Comparison of ENCODE assay signal across 25 cellular contexts in genomic region chr19:35460608-35461007, GRCh38. TPM values are rescaled to one million over a fixed set of nuclear protein-coding genes. Genes with fewer than 3 reads are reported as not detected.
A peak's percentile ranks its signal among the peaks of the same experiment; 100 is the strongest.
DNase-seq lines count a peak whose midpoint lies in the region; ATAC-seq and TF ChIP-seq lines count a peak whose summit lies in the region.
"Had no signal": no experiment of that assay in that cellular context is flagged by ENCODE, and none has a peak within 500 bp of the region (broad histone marks: within the 10 kb centered on the region; RNA-seq: fewer than 3 reads in every experiment).

No MANE protein-coding gene starts in this region.

- POLR2A ChIA-PET in activated CD4-positive, alpha-beta T cell treated with anti-CD3 and anti-CD28 coated beads for 36 hours (lab: Charles Lee): no interaction called here

- no peak for TF ChIP-seq CTCF in VCaP (conservative IDR thresholded peaks at IDR 0.05)
- no peak for TF ChIP-seq CTCF in nephron progenitor cell (IDR thresholded peaks at IDR 0.05)

- no peaks in the 10 kb centered on the region for H3K27me3 Mint-ChIP-seq in activated CD4-positive, alpha-beta T cell treated with anti-CD3 and anti-CD28 coated beads for 36 hours
- peaks cover 9% of the 10 kb centered on the region for H3K27me3 Mint-ChIP-seq in nephron progenitor cell (ENCODE audit: low read depth, poor library complexity)
- H3K27me3 Mint-ChIP-seq: naive thymus-derived CD8-positive, alpha-beta T cell had no signal

- no peaks in the 10 kb centered on the region for H3K36me3 Mint-ChIP-seq in activated CD4-positive, alpha-beta T cell treated with anti-CD3 and anti-CD28 coated beads for 36 hours (ENCODE audit: low read depth)
- no peaks in the 10 kb centered on the region for H3K36me3 Mint-ChIP-seq in nephron progenitor cell (ENCODE audit: low read depth)
- H3K36me3 Mint-ChIP-seq: naive thymus-derived CD8-positive, alpha-beta T cell had no signal

- H3K27ac ChIP-seq in VCaP: peak overlapping the region; percentile 98
- H3K27ac ChIP-seq: cardiac muscle cell, upper lobe of right lung had no signal

- DNase-seq in activated CD4-positive, alpha-beta T cell treated with anti-CD3 and anti-CD28 coated beads for 48 hours: peak; percentile 8
- no peak for DNase-seq in activated CD4-positive, alpha-beta T cell treated with anti-CD3 and anti-CD28 coated beads for 36 hours
- DNase-seq in KBM-7: peak; percentile 36
- no peak for DNase-seq in nephron progenitor cell
- DNase-seq in AG08395 (ENCODE audit: low spot score): no peak
- DNase-seq in inferior parietal cortex (ENCODE audit: extremely low spot score): no peak
- DNase-seq in NCI-H2081 (lab: John Stamatoyannopoulos, UW): no peak
- DNase-seq: 8988T; activated CD4-positive, alpha-beta T cell treated with anti-CD3 and anti-CD28 coated beads for 4 hours; activated T-cell treated with anti-CD3 and anti-CD28 coated beads, Interleukin-2, amount 50 U/mL, for 4 hours; effector CD8-positive, alpha-beta T cell; islet precursor cell; mammary epithelial cell; naive thymus-derived CD8-positive, alpha-beta T cell; NCI-H1930; OCI-M1; SIG-M5; spleen had no signal

- in situ Hi-C loops in KBM-7 (cut with MboI; ENCODE audit: low pct_unique_long_range_greater_than_20kb, low sequenced_read_pairs): no loop called here

- H3K9me3 Mint-ChIP-seq in activated CD4-positive, alpha-beta T cell treated with anti-CD3 and anti-CD28 coated beads for 36 hours (ENCODE audit: low read depth): no peaks in the 10 kb centered on the region
- H3K9me3 Mint-ChIP-seq in nephron progenitor cell: no peaks in the 10 kb centered on the region
- H3K9me3 Mint-ChIP-seq: activated T-cell treated with anti-CD3 and anti-CD28 coated beads, Interleukin-2, amount 50 U/mL, for 4 hours; naive thymus-derived CD8-positive, alpha-beta T cell had no signal

- H3K27ac Mint-ChIP-seq in activated CD4-positive, alpha-beta T cell treated with anti-CD3 and anti-CD28 coated beads for 36 hours: no peak overlapping the region
- peak overlapping the region; percentile 28 for H3K27ac Mint-ChIP-seq in nephron progenitor cell

- intact Hi-C loops in activated CD4-positive, alpha-beta T cell treated with anti-CD3 and anti-CD28 coated beads for 36 hours (cut with DNase I, micrococcal nuclease): loop anchor here in 1 of 2 experiments (5.0 kb wide), 1 partner anchor 58 kb away; no protein-coding TSS in a partner anchor

- no peak for ATAC-seq in activated CD4-positive, alpha-beta T cell treated with anti-CD3 and anti-CD28 coated beads for 36 hours
- ATAC-seq: activated T-cell treated with anti-CD3 and anti-CD28 coated beads, Interleukin-2, amount 50 U/mL, for 4 hours; heart left ventricle; naive thymus-derived CD8-positive, alpha-beta T cell had no signal

- peaks cover 28% of the 10 kb centered on the region for H3K4me1 Mint-ChIP-seq in activated CD4-positive, alpha-beta T cell treated with anti-CD3 and anti-CD28 coated beads for 36 hours
- H3K4me1 Mint-ChIP-seq in nephron progenitor cell: peaks cover 31% of the 10 kb centered on the region

- CTCF ChIA-PET in activated CD4-positive, alpha-beta T cell treated with anti-CD3 and anti-CD28 coated beads for 36 hours (lab: Charles Lee): no interaction called here

- H3K4me3 Mint-ChIP-seq in activated CD4-positive, alpha-beta T cell treated with anti-CD3 and anti-CD28 coated beads for 36 hours: no peak overlapping the region
- no peak overlapping the region for H3K4me3 Mint-ChIP-seq in nephron progenitor cell
- H3K4me3 Mint-ChIP-seq: activated T-cell treated with anti-CD3 and anti-CD28 coated beads, Interleukin-2, amount 50 U/mL, for 4 hours had no signal

RNA-seq across cellular contexts. Expression of gene FFAR2, which starts 12.6 kb away (rescaled TPM):
- not detected for total RNA-seq in activated CD4-positive, alpha-beta T cell treated with anti-CD3 and anti-CD28 coated beads for 36 hours
- total RNA-seq: activated T-cell treated with anti-CD3 and anti-CD28 coated beads, Interleukin-2, amount 50 U/mL, for 4 hours; cardiac muscle cell; mammary epithelial cell; naive thymus-derived CD8-positive, alpha-beta T cell; NCI-H460; pulmonary artery endothelial cell; T-helper 2 cell treated with Interferon-gamma antibody and Interleukin-4, amounts not matched to agents 100 ng/mL and 5 ng/mL, for 36 hours had no signal

RNA-seq across cellular contexts. Expression of gene KRTDAP, which starts 29.7 kb away (rescaled TPM):
- not detected for total RNA-seq in activated CD4-positive, alpha-beta T cell treated with anti-CD3 and anti-CD28 coated beads for 36 hours
- total RNA-seq: activated T-cell treated with anti-CD3 and anti-CD28 coated beads, Interleukin-2, amount 50 U/mL, for 4 hours; cardiac muscle cell; heart left ventricle; mammary epithelial cell; naive thymus-derived CD8-positive, alpha-beta T cell; NCI-H460; pulmonary artery endothelial cell; T-helper 2 cell treated with Interferon-gamma antibody and Interleukin-4, amounts not matched to agents 100 ng/mL and 5 ng/mL, for 36 hours; upper lobe of right lung had no signal

RNA-seq across cellular contexts. Expression of gene DMKN, which starts 52.8 kb away (rescaled TPM):
- 1 to 10 TPM; 1.1 to 1.3 TPM for total RNA-seq in activated CD4-positive, alpha-beta T cell treated with anti-CD3 and anti-CD28 coated beads for 36 hours
- total RNA-seq: pulmonary artery endothelial cell; T-helper 2 cell treated with Interferon-gamma antibody and Interleukin-4, amounts not matched to agents 100 ng/mL and 5 ng/mL, for 36 hours had no signal

Comparison
In these comparisons a context has a peak if more than half of its experiments do, and no peak if none do; other contexts are left out.
1. DNase-seq: peak in activated CD4-positive, alpha-beta T cell treated with anti-CD3 and anti-CD28 coated beads for 48 hours (single experiment) and KBM-7 (single experiment); none in activated CD4-positive, alpha-beta T cell treated with anti-CD3 and anti-CD28 coated beads for 36 hours (single experiment), nephron progenitor cell (single experiment), AG08395 (single experiment), inferior parietal cortex (single experiment) and NCI-H2081 (0 of 2).